1 cellular context compared by ENCODE assay signal in the genomic region with DNA sequence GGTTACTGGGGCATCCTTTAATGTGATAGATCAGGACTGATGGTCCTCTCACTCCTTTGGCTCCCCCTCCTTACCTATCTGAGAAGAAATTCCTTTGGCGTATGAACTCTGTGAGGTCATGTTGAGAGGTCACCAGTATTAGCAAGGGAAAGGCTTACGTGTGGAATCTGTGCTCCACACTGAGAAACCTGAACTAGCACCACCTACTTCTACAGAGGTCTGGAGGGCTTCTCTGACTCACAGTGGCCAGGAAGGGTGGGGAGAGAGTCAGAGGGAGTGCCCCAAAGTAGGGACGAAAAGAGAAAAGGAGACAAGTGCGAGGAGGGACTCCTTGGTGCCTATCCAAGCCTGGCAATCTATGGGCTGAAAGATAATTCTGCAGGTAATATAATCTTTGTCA.
TF ChIP-seq lines count a peak whose summit lies in the region.

No MANE protein-coding gene starts in this region.

TF ChIP-seq in IMR-90, 13 proteins besides CTCF, POLR2A, EP300 and RAD21:
- no peak for TF ChIP-seq CEBPB (IDR thresholded peaks at IDR 0.05; ENCODE audit: low read depth, low read length)
- no peak for TF ChIP-seq RCOR1 (IDR thresholded peaks at IDR 0.05; ENCODE audit: insufficient replicate concordance, low read length)
- TF ChIP-seq FOS (IDR thresholded peaks at IDR 0.05; ENCODE audit: low read depth, low read length), result no peak
- no peak for TF ChIP-seq SMC3 (IDR thresholded peaks at IDR 0.05; ENCODE audit: low read depth, low read length)
- no peak for TF ChIP-seq MAZ (IDR thresholded peaks at IDR 0.05; ENCODE audit: borderline replicate concordance, low read depth, low read length)
- no peak for TF ChIP-seq MAFK (IDR thresholded peaks at IDR 0.05; ENCODE audit: low read depth, low read length)
- TF ChIP-seq NFE2L2 (IDR thresholded peaks at IDR 0.05; ENCODE audit: low read depth, low read length), result no peak
- no peak for TF ChIP-seq RFX5 (IDR thresholded peaks at IDR 0.05; ENCODE audit: low read depth, low read length)
- TF ChIP-seq CHD1 (IDR thresholded peaks at IDR 0.05; ENCODE audit: low read depth, low read length), result no peak
- TF ChIP-seq BHLHE40 (IDR thresholded peaks at IDR 0.05; ENCODE audit: low read depth, low read length), result no peak
- TF ChIP-seq, protein P1, sequence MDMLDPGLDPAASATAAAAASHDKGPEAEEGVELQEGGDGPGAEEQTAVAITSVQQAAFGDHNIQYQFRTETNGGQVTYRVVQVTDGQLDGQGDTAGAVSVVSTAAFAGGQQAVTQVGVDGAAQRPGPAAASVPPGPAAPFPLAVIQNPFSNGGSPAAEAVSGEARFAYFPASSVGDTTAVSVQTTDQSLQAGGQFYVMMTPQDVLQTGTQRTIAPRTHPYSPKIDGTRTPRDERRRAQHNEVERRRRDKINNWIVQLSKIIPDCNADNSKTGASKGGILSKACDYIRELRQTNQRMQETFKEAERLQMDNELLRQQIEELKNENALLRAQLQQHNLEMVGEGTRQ (IDR thresholded peaks at IDR 0.05; ENCODE audit: low read depth, low read length), result no peak
